In the genomic region with DNA sequence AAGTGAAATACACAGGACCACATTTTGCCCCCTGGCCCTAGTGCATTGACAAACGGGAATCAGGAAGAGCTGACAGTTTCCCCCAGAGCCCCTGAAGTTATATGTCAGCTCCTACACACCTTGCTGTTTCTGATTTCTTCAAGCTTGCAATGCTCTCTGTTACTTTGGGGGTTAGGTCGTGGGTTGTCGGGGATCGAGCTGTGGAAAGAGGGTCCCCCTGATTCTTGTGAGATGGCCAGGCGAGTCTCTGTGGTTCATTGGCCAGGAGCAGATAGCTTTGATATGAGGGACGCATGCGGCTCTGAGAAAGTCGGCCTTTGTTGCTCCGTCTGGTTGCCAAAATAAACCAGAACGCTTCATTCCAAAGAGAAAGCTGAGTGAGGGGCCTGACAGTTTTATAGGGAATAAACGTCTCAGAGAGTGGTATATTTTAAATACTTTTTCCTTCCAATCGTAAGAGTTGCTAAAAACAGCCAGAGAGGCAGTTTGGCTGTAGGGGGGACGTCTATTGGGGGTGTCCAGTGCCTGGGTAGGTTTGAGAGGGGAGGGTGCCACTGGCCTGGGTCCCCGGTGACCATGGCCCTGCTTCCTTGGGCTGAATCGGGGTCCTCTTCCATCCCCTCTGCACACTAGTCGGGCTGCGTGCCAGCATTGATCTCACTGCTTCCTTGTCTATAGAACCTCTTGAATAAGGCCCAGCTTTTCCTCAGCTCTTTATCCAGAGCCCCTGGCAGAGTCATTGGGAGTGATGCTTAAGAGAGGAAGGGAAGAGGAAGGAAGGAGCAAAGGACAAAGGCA, we compare ENCODE assay signal across 1 cellular context.
TF ChIP-seq lines count a peak whose summit lies in the region.

No MANE protein-coding gene starts in this region.

TF ChIP-seq in GM23338, 12 proteins besides CTCF, POLR2A, EP300 and RAD21 (continued from another document):
- TF ChIP-seq, protein P1, sequence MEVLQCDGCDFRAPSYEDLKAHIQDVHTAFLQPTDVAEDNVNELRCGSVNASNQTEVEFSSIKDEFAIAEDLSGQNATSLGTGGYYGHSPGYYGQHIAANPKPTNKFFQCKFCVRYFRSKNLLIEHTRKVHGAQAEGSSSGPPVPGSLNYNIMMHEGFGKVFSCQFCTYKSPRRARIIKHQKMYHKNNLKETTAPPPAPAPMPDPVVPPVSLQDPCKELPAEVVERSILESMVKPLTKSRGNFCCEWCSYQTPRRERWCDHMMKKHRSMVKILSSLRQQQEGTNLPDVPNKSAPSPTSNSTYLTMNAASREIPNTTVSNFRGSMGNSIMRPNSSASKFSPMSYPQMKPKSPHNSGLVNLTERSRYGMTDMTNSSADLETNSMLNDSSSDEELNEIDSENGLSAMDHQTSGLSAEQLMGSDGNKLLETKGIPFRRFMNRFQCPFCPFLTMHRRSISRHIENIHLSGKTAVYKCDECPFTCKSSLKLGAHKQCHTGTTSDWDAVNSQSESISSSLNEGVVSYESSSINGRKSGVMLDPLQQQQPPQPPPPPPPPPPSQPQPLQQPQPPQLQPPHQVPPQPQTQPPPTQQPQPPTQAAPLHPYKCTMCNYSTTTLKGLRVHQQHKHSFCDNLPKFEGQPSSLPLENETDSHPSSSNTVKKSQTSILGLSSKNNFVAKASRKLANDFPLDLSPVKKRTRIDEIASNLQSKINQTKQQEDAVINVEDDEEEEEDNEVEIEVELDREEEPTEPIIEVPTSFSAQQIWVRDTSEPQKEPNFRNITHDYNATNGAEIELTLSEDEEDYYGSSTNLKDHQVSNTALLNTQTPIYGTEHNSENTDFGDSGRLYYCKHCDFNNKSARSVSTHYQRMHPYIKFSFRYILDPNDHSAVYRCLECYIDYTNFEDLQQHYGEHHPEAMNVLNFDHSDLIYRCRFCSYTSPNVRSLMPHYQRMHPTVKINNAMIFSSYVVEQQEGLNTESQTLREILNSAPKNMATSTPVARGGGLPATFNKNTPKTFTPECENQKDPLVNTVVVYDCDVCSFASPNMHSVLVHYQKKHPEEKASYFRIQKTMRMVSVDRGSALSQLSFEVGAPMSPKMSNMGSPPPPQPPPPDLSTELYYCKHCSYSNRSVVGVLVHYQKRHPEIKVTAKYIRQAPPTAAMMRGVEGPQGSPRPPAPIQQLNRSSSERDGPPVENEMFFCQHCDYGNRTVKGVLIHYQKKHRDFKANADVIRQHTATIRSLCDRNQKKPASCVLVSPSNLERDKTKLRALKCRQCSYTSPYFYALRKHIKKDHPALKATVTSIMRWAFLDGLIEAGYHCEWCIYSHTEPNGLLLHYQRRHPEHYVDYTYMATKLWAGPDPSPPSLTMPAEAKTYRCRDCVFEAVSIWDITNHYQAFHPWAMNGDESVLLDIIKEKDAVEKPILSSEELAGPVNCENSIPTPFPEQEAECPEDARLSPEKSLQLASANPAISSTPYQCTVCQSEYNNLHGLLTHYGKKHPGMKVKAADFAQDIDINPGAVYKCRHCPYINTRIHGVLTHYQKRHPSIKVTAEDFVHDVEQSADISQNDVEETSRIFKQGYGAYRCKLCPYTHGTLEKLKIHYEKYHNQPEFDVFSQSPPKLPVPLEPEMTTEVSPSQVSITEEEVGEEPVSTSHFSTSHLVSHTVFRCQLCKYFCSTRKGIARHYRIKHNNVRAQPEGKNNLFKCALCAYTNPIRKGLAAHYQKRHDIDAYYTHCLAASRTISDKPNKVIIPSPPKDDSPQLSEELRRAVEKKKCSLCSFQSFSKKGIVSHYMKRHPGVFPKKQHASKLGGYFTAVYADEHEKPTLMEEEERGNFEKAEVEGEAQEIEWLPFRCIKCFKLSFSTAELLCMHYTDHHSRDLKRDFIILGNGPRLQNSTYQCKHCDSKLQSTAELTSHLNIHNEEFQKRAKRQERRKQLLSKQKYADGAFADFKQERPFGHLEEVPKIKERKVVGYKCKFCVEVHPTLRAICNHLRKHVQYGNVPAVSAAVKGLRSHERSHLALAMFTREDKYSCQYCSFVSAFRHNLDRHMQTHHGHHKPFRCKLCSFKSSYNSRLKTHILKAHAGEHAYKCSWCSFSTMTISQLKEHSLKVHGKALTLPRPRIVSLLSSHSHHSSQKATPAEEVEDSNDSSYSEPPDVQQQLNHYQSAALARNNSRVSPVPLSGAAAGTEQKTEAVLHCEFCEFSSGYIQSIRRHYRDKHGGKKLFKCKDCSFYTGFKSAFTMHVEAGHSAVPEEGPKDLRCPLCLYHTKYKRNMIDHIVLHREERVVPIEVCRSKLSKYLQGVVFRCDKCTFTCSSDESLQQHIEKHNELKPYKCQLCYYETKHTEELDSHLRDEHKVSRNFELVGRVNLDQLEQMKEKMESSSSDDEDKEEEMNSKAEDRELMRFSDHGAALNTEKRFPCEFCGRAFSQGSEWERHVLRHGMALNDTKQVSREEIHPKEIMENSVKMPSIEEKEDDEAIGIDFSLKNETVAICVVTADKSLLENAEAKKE (CRISPR knock-in tag; IDR thresholded peaks at IDR 0.05) = no peak
- no peak for TF ChIP-seq CREB1 (CRISPR knock-in tag; IDR thresholded peaks at IDR 0.05; ENCODE audit: low read depth)
